ENCODE assay signal across 10 cellular contexts in genomic region chr4:168511780-168512467, GRCh38. TPM values are rescaled to one million over a fixed set of nuclear protein-coding genes. Genes with fewer than 3 reads are reported as not detected.
A peak's percentile ranks its signal among the peaks of the same experiment; 100 is the strongest.
DNase-seq lines count a peak whose midpoint lies in the region; ATAC-seq and TF ChIP-seq lines count a peak whose summit lies in the region.
"Had no signal": no experiment of that assay in that cellular context is flagged by ENCODE, and none has a peak within 500 bp of the region (broad histone marks: within the 10 kb centered on the region; RNA-seq: fewer than 3 reads in every experiment).

No MANE protein-coding gene starts in this region.

- H3K27ac ChIP-seq in WERI-Rb-1 = no peak overlapping the region
- no peak overlapping the region for H3K27ac ChIP-seq in trophoblast cell (ENCODE audit: low read depth, low read length)
- H3K27ac ChIP-seq: neutrophil, SK-N-MC had no signal

- no peaks in the 10 kb centered on the region for H3K79me1 ChIP-seq in trophoblast cell (ENCODE audit: low read length)

- H3K4me3 ChIP-seq in WERI-Rb-1 (ENCODE audit: low read depth, low read length) = no peak overlapping the region
- H3K4me3 ChIP-seq in trophoblast cell (ENCODE audit: low read depth, low read length) = no peak overlapping the region
- H3K4me3 ChIP-seq: SK-N-MC had no signal

- no peak overlapping the region for H4K12ac ChIP-seq in trophoblast cell (ENCODE audit: low read depth, low read length)

- H3K9me3 ChIP-seq in WERI-Rb-1 (ENCODE audit: severe bottlenecking) = no peaks in the 10 kb centered on the region
- no peaks in the 10 kb centered on the region for H3K9me3 ChIP-seq in trophoblast cell (ENCODE audit: insufficient read depth, low read depth, low read length)
- H3K9me3 ChIP-seq: neutrophil had no signal

- no peak overlapping the region for H4K8ac ChIP-seq in trophoblast cell (ENCODE audit: low read depth, low read length)

- H2AFZ ChIP-seq in trophoblast cell (ENCODE audit: insufficient read depth, low read length, poor library complexity) = no peak overlapping the region

- H3K36me3 ChIP-seq in WERI-Rb-1 (no peaks in the 10 kb centered on the region), trophoblast cell (ENCODE audit: control insufficient read depth in 1 of 2, insufficient read depth in 2 of 2, low read length in 2 of 2) (no peaks in the 10 kb centered on the region)
- H3K36me3 ChIP-seq: neutrophil had no signal

- no CpG with 5 or more reads among the region's 13 CpGs for WGBS in trophoblast cell (ENCODE audit: extremely low coverage, insufficient coverage, insufficient read length)

- H3K14ac ChIP-seq in trophoblast cell (ENCODE audit: low read length) = no peak overlapping the region

- peak overlapping the region; percentile 53 for H2AK5ac ChIP-seq in trophoblast cell (ENCODE audit: low read length)

- H2BK120ac ChIP-seq in trophoblast cell (ENCODE audit: insufficient read depth, low read length, poor library complexity) = peak overlapping the region; percentile 9

- H3K4me1 ChIP-seq in trophoblast cell (ENCODE audit: control insufficient read depth in 1 of 2, insufficient read depth in 2 of 2, low read length in 2 of 2) = no peaks in the 10 kb centered on the region

- 0 out of 2 replicates have a peak, but pooled peaks have one; percentile 12 for TF ChIP-seq CTCF in WERI-Rb-1 (IDR thresholded peaks at IDR 0.05; ENCODE audit: low read depth, low read length)

- no peak overlapping the region for H3K4me2 ChIP-seq in trophoblast cell (ENCODE audit: low read length)

- no peak overlapping the region for H3K4ac ChIP-seq in trophoblast cell (ENCODE audit: low read depth, low read length)

- no peak overlapping the region for H2BK5ac ChIP-seq in trophoblast cell (ENCODE audit: low read depth, low read length, poor library complexity)

- H3K79me2 ChIP-seq in trophoblast cell (ENCODE audit: control insufficient read depth, insufficient read depth, low read length, poor library complexity) = no peaks in the 10 kb centered on the region

- no peak overlapping the region for H3K9ac ChIP-seq in trophoblast cell (ENCODE audit: low read length)

- H3K27me3 ChIP-seq in WERI-Rb-1 (ENCODE audit: insufficient read depth, low read depth, severe bottlenecking) (no peaks in the 10 kb centered on the region), trophoblast cell (ENCODE audit: insufficient read depth, low read length) (no peaks in the 10 kb centered on the region)
- H3K27me3 ChIP-seq: neutrophil had no signal

- ATAC-seq in HG02840 (IDR thresholded peaks at IDR 0.05; ENCODE audit: low FRiP score, unreplicated experiment) (no peak), GM18519 (IDR thresholded peaks at IDR 0.05; ENCODE audit: low FRiP score, unreplicated experiment) (no peak)

- DNase-seq in WERI-Rb-1 = no peak
- peak; percentile 35 to 37 for DNase-seq in activated T-helper 1 cell treated with anti-CD3 and anti-CD28 coated beads, Interleukin-2, amount 50 U/mL, for 16 hours (ENCODE audit: low read depth in 1 of 2, low spot score in 1 of 2)
- DNase-seq in trophoblast cell = no peak
- DNase-seq in stimulated activated naive CD4-positive, alpha-beta T cell treated with Interleukin-2 at 50 U/mL for 16 hours (lab: John Stamatoyannopoulos, UW) = peak; percentile 54
- DNase-seq in NCI-H2196 treated with DMSO at 0.1 percent for 48 hours (lab: John Stamatoyannopoulos, UW; ENCODE audit: unreplicated experiment) = no peak
- DNase-seq: hypothalamus had no signal

- H3K18ac ChIP-seq in trophoblast cell (ENCODE audit: low read length) = no peak overlapping the region

- no peak overlapping the region for H3K23ac ChIP-seq in trophoblast cell (ENCODE audit: low read length)

- peak overlapping the region; percentile 13 for H2BK12ac ChIP-seq in trophoblast cell (ENCODE audit: low read length)

- H4K91ac ChIP-seq in trophoblast cell (ENCODE audit: low read depth, low read length) = no peak overlapping the region

RNA-seq across cellular contexts. Expression of gene PALLD, which starts 15.1 kb away (rescaled TPM):
- polyA plus RNA-seq in trophoblast cell (2013) = 202 and 210 TPM in 2 replicates

RNA-seq across cellular contexts. Expression of gene DDX60L, which starts 31.6 kb away (rescaled TPM):
- polyA plus RNA-seq in trophoblast cell (2013) = 1.3 and 1.4 TPM in 2 replicates

Comparison
In these comparisons a context has a peak if more than half of its experiments do, and no peak if none do; other contexts are left out.
1. DNase-seq: peak in activated T-helper 1 cell treated with anti-CD3 and anti-CD28 coated beads, Interleukin-2, amount 50 U/mL, for 16 hours (2 of 2) and stimulated activated naive CD4-positive, alpha-beta T cell treated with Interleukin-2 at 50 U/mL for 16 hours (single experiment); none in WERI-Rb-1 (single experiment), trophoblast cell (0 of 2) and NCI-H2196 treated with DMSO at 0.1 percent for 48 hours (single experiment).